In the genomic region with DNA sequence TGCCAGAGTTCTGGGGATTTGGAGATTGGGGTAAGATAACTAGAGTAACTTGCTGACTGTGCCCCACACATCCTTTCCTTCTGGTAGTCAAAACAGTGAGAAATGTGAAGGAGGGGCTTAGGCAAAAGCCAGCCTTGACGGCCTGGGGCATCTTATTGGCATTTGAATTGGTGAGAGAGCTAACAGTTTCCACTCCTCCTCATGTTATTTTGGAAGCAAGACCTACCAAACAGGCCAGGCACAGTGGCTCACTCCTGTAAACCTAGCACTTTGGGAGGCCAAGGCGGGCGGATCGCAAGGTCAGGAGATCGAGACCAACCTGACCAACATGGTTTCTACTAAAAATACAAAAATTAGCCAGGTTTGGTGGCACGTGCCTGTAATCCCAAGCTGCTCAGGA, we compare ENCODE assay signal across 23 cellular contexts.
"Had no signal": no experiment of that assay in that cellular context is flagged by ENCODE, and none has a peak within 500 bp of the region (broad histone marks: within the 10 kb centered on the region; RNA-seq: fewer than 3 reads in every experiment).

No MANE protein-coding gene starts in this region.

- H3K27me3 Mint-ChIP-seq: activated CD4-positive, alpha-beta memory T cell treated with anti-CD3 and anti-CD28 coated beads for 36 hours; activated CD4-positive, alpha-beta T cell treated with anti-CD3 and anti-CD28 coated beads, Interleukin-2, amount 10 ng/mL, durations not matched to agents 7 days and 5 days; activated naive CD8-positive, alpha-beta T cell treated with anti-CD3 and anti-CD28 coated beads, Interleukin-2, amount 50 U/mL, for 24 hours; T-cell had no signal

- H3K4me1 Mint-ChIP-seq: activated CD4-positive, alpha-beta T cell treated with anti-CD3 and anti-CD28 coated beads, Interleukin-2, amount 10 ng/mL, durations not matched to agents 7 days and 5 days; activated naive CD8-positive, alpha-beta T cell treated with anti-CD3 and anti-CD28 coated beads, Interleukin-2, amount 50 U/mL, for 24 hours; T-cell had no signal

- DNase-seq: activated CD4-positive, alpha-beta memory T cell treated with anti-CD3 and anti-CD28 coated beads for 36 hours; activated CD4-positive, alpha-beta T cell treated with anti-CD3 and anti-CD28 coated beads, Interleukin-2, amount 10 ng/mL, durations not matched to agents 7 days and 5 days; activated CD4-positive, CD25-positive, alpha-beta regulatory T cell; activated CD8-positive, alpha-beta memory T cell treated with anti-CD3 and anti-CD28 coated beads for 24 hours; activated effector memory CD4-positive, alpha-beta T cell treated with anti-CD3 and anti-CD28 coated beads, Interleukin-2, amount 50 U/mL, for 16 hours; activated naive CD4-positive, alpha-beta T cell treated with Interleukin-2 at 50 U/mL for 16 hours; activated naive CD8-positive, alpha-beta T cell treated with anti-CD3 and anti-CD28 coated beads, Interleukin-2, amount 50 U/mL, for 24 hours; activated T-cell treated with anti-CD3 and anti-CD28 coated beads, Interleukin-2, amount 50 U/mL, for 4 hours; amniotic stem cell; body of pancreas; central memory CD4-positive, alpha-beta T cell; MM.1S; NCI-H1105 treated with DMSO at 0.1 percent for 48 hours; NCI-H1436 treated with DMSO at 0.1 percent for 48 hours; NCI-H187; NCI-H2081; NCI-H510A treated with DMSO at 0.1 percent for 48 hours; SIG-M5; T-cell; T-helper 2 cell; T1000 had no signal

- H3K4me1 ChIP-seq: ascending aorta, body of pancreas had no signal

- ATAC-seq: activated naive CD4-positive, alpha-beta T cell treated with anti-CD3 and anti-CD28 coated beads, Interleukin-2, amount 50 U/mL, for 72 hours; activated naive CD8-positive, alpha-beta T cell treated with anti-CD3 and anti-CD28 coated beads, Interleukin-2, amount 50 U/mL, for 24 hours; activated T-cell treated with anti-CD3 and anti-CD28 coated beads, Interleukin-2, amount 50 U/mL, for 4 hours; body of pancreas; T-cell had no signal

- H3K36me3 ChIP-seq: ascending aorta had no signal

- H3K27me3 ChIP-seq: ascending aorta, body of pancreas had no signal

- H3K36me3 Mint-ChIP-seq: activated CD4-positive, alpha-beta memory T cell treated with anti-CD3 and anti-CD28 coated beads for 36 hours; activated naive CD4-positive, alpha-beta T cell treated with anti-CD3 and anti-CD28 coated beads, Interleukin-2, amount 50 U/mL, for 72 hours; T-cell had no signal

- H3K27ac ChIP-seq: ascending aorta, body of pancreas had no signal

- H3K4me3 ChIP-seq: ascending aorta, body of pancreas had no signal

- H3K9me3 ChIP-seq: ascending aorta, body of pancreas had no signal

- H3K27ac Mint-ChIP-seq: activated CD4-positive, alpha-beta memory T cell treated with anti-CD3 and anti-CD28 coated beads for 36 hours; activated CD4-positive, alpha-beta T cell treated with anti-CD3 and anti-CD28 coated beads, Interleukin-2, amount 10 ng/mL, durations not matched to agents 7 days and 5 days; activated naive CD4-positive, alpha-beta T cell treated with anti-CD3 and anti-CD28 coated beads, Interleukin-2, amount 50 U/mL, for 72 hours; activated naive CD8-positive, alpha-beta T cell treated with anti-CD3 and anti-CD28 coated beads, Interleukin-2, amount 50 U/mL, for 24 hours; T-cell had no signal

- H3K4me3 Mint-ChIP-seq: activated CD4-positive, alpha-beta memory T cell treated with anti-CD3 and anti-CD28 coated beads for 36 hours; activated CD4-positive, alpha-beta T cell treated with anti-CD3 and anti-CD28 coated beads, Interleukin-2, amount 10 ng/mL, durations not matched to agents 7 days and 5 days; activated naive CD8-positive, alpha-beta T cell treated with anti-CD3 and anti-CD28 coated beads, Interleukin-2, amount 50 U/mL, for 24 hours; activated T-cell treated with anti-CD3 and anti-CD28 coated beads, Interleukin-2, amount 50 U/mL, for 4 hours; T-cell had no signal

- H3K9me3 Mint-ChIP-seq: activated CD4-positive, alpha-beta memory T cell treated with anti-CD3 and anti-CD28 coated beads for 36 hours; activated CD4-positive, alpha-beta T cell treated with anti-CD3 and anti-CD28 coated beads, Interleukin-2, amount 10 ng/mL, durations not matched to agents 7 days and 5 days; activated naive CD8-positive, alpha-beta T cell treated with anti-CD3 and anti-CD28 coated beads, Interleukin-2, amount 50 U/mL, for 24 hours; activated T-cell treated with anti-CD3 and anti-CD28 coated beads, Interleukin-2, amount 50 U/mL, for 4 hours; T-cell had no signal
